20 cellular contexts compared by ENCODE assay signal in the genomic region with DNA sequence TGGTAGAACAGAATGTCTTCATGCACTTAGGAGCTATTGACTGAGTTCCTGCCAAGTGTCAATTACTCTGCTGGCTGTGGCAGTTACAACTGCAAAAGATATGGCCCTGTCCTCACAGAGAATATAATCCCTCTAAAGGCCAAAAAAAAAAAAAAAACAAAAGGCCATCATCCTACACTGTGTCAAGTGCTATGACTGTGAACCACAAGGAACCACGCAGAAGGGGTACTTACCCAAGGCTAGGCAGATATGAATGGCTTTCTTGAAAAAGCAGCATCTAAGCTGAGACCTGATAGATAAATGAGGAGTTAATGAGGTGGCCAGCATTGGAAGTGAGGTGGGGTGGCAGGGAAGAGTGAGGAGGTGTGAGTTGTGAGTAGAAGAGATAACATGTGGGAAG. TPM values are rescaled to one million over a fixed set of nuclear protein-coding genes. Genes with fewer than 3 reads are reported as not detected.
A peak's percentile ranks its signal among the peaks of the same experiment; 100 is the strongest.
DNase-seq lines count a peak whose midpoint lies in the region; ATAC-seq and TF ChIP-seq lines count a peak whose summit lies in the region.
"Had no signal": no experiment of that assay in that cellular context is flagged by ENCODE, and none has a peak within 500 bp of the region (broad histone marks: within the 10 kb centered on the region; RNA-seq: fewer than 3 reads in every experiment).

No MANE protein-coding gene starts in this region.

- H3K4me3 Mint-ChIP-seq in activated CD8-positive, alpha-beta T cell treated with anti-CD3 and anti-CD28 coated beads for 36 hours: no peak overlapping the region
- H3K4me3 Mint-ChIP-seq in activated CD8-positive, alpha-beta T cell treated with anti-CD3 and anti-CD28 coated beads, Interleukin-2, amount 10 ng/mL, durations not matched to agents 7 days and 5 days: no peak overlapping the region
- H3K4me3 Mint-ChIP-seq in activated T-helper 17 cell treated with anti-CD3 and anti-CD28 coated beads, Interleukin-2, amount 50 U/mL, for 72 hours: peak overlapping the region; percentile 21
- H3K4me3 Mint-ChIP-seq in stimulated activated effector memory CD8-positive, alpha-beta T cell treated with anti-CD3 and anti-CD28 coated beads, Interleukin-12 subunit alpha, Interleukin-12 subunit beta, amount 100 ng/mL, for 72 hours: no peak overlapping the region
- H3K4me3 Mint-ChIP-seq: CD8-positive, alpha-beta memory T cell had no signal

- peaks cover 16% of the 10 kb centered on the region for H3K27me3 Mint-ChIP-seq in activated CD8-positive, alpha-beta T cell treated with anti-CD3 and anti-CD28 coated beads for 36 hours
- H3K27me3 Mint-ChIP-seq in activated CD8-positive, alpha-beta T cell treated with anti-CD3 and anti-CD28 coated beads, Interleukin-2, amount 10 ng/mL, durations not matched to agents 7 days and 5 days (ENCODE audit: low read depth): peaks cover 9% of the 10 kb centered on the region
- peaks cover 17% of the 10 kb centered on the region for H3K27me3 Mint-ChIP-seq in activated T-helper 17 cell treated with anti-CD3 and anti-CD28 coated beads, Interleukin-2, amount 50 U/mL, for 72 hours

- H3K36me3 Mint-ChIP-seq in activated CD8-positive, alpha-beta T cell treated with anti-CD3 and anti-CD28 coated beads for 36 hours (ENCODE audit: low read depth): no peaks in the 10 kb centered on the region
- H3K36me3 Mint-ChIP-seq in activated CD8-positive, alpha-beta T cell treated with anti-CD3 and anti-CD28 coated beads, Interleukin-2, amount 10 ng/mL, durations not matched to agents 7 days and 5 days (ENCODE audit: low read depth): no peaks in the 10 kb centered on the region
- no peaks in the 10 kb centered on the region for H3K36me3 Mint-ChIP-seq in activated T-helper 17 cell treated with anti-CD3 and anti-CD28 coated beads, Interleukin-2, amount 50 U/mL, for 72 hours (ENCODE audit: low read depth)
- no peaks in the 10 kb centered on the region for H3K36me3 Mint-ChIP-seq in stimulated activated effector memory CD8-positive, alpha-beta T cell treated with anti-CD3 and anti-CD28 coated beads, Interleukin-12 subunit alpha, Interleukin-12 subunit beta, amount 100 ng/mL, for 72 hours

- H3K27me3 ChIP-seq in HL-60 (ENCODE audit: insufficient read depth, poor library complexity, severe bottlenecking): no peaks in the 10 kb centered on the region
- H3K27me3 ChIP-seq: BLaER1 had no signal

- H3K4me1 Mint-ChIP-seq in activated CD8-positive, alpha-beta T cell treated with anti-CD3 and anti-CD28 coated beads for 36 hours (ENCODE audit: low read depth): peaks cover 29% of the 10 kb centered on the region
- H3K4me1 Mint-ChIP-seq in activated CD8-positive, alpha-beta T cell treated with anti-CD3 and anti-CD28 coated beads, Interleukin-2, amount 10 ng/mL, durations not matched to agents 7 days and 5 days (ENCODE audit: low read depth): peaks cover 39% of the 10 kb centered on the region
- peaks cover 27% of the 10 kb centered on the region for H3K4me1 Mint-ChIP-seq in activated T-helper 17 cell treated with anti-CD3 and anti-CD28 coated beads, Interleukin-2, amount 50 U/mL, for 72 hours
- peaks cover 27% of the 10 kb centered on the region for H3K4me1 Mint-ChIP-seq in stimulated activated effector memory CD8-positive, alpha-beta T cell treated with anti-CD3 and anti-CD28 coated beads, Interleukin-12 subunit alpha, Interleukin-12 subunit beta, amount 100 ng/mL, for 72 hours

- peak; percentile 50 for ATAC-seq in activated CD8-positive, alpha-beta T cell treated with anti-CD3 and anti-CD28 coated beads for 36 hours
- no peak for ATAC-seq in activated CD8-positive, alpha-beta T cell treated with anti-CD3 and anti-CD28 coated beads, Interleukin-2, amount 10 ng/mL, durations not matched to agents 7 days and 5 days
- ATAC-seq in activated T-helper 17 cell treated with anti-CD3 and anti-CD28 coated beads, Interleukin-2, amount 50 U/mL, for 72 hours (replicated peaks): peak; percentile 64
- peak; percentile 92 for ATAC-seq in stimulated activated effector memory CD8-positive, alpha-beta T cell treated with anti-CD3 and anti-CD28 coated beads, Interleukin-12 subunit alpha, Interleukin-12 subunit beta, amount 100 ng/mL, for 72 hours
- ATAC-seq: A549, HepG2 had no signal

- DNase-seq in activated CD8-positive, alpha-beta T cell treated with anti-CD3 and anti-CD28 coated beads for 36 hours: peak; percentile 41
- DNase-seq in activated CD8-positive, alpha-beta T cell treated with anti-CD3 and anti-CD28 coated beads, Interleukin-2, amount 10 ng/mL, durations not matched to agents 7 days and 5 days: no peak
- DNase-seq in HL-60 (ENCODE audit: low read depth in 1 of 2, low spot score in 1 of 2) (no peak), DMS53 treated with DMSO at 0.1 percent for 48 hours (lab: John Stamatoyannopoulos, UW; ENCODE audit: unreplicated experiment) (no peak), RPMI8226 (no peak)
- DNase-seq in stimulated activated effector memory CD8-positive, alpha-beta T cell treated with anti-CD3 and anti-CD28 coated beads, Interleukin-12 subunit alpha, Interleukin-12 subunit beta, amount 100 ng/mL, for 72 hours (ENCODE audit: low spot score in 2 of 2): no peak
- DNase-seq: CD8-positive, alpha-beta memory T cell; DMS79; KG1; NCI-H1417; NCI-H187; NCI-H2227 treated with DMSO at 0.1 percent for 48 hours; NCI-H510A treated with DMSO at 0.1 percent for 48 hours; NCI-H774; Right ventricle myocardium superior had no signal

- no peak overlapping the region for H3K4me3 ChIP-seq in HL-60 (replicated peaks; ENCODE audit: insufficient read depth, low read length)
- H3K4me3 ChIP-seq: A549, BLaER1 had no signal

- no peak for TF ChIP-seq CTCF in activated CD8-positive, alpha-beta T cell treated with anti-CD3 and anti-CD28 coated beads for 36 hours (IDR thresholded peaks at IDR 0.05)
- TF ChIP-seq CTCF in HL-60 (IDR thresholded peaks at IDR 0.05; ENCODE audit: insufficient read depth, low read length): no peak

- POLR2A ChIA-PET in activated CD8-positive, alpha-beta T cell treated with anti-CD3 and anti-CD28 coated beads for 36 hours (lab: Charles Lee): no interaction called here
- POLR2A ChIA-PET in activated CD8-positive, alpha-beta T cell treated with anti-CD3 and anti-CD28 coated beads, Interleukin-2, amount 10 ng/mL, durations not matched to agents 7 days and 5 days (lab: Charles Lee): interaction anchor here (0.5 to 1.8 kb wide), 2 partner anchors 29 to 688 kb away, joined by 3 to 5 read pairs; no protein-coding TSS in a partner anchor

- intact Hi-C loops in activated CD8-positive, alpha-beta T cell treated with anti-CD3 and anti-CD28 coated beads for 36 hours (cut with micrococcal nuclease): no loop called here

- CTCF ChIA-PET in activated CD8-positive, alpha-beta T cell treated with anti-CD3 and anti-CD28 coated beads for 36 hours (lab: Charles Lee): no interaction called here
- CTCF ChIA-PET in activated CD8-positive, alpha-beta T cell treated with anti-CD3 and anti-CD28 coated beads, Interleukin-2, amount 10 ng/mL, durations not matched to agents 7 days and 5 days (lab: Charles Lee): interaction anchor here (1.2 kb wide), 1 partner anchor 46 kb away, joined by 5 read pairs; no protein-coding TSS in a partner anchor

- H3K9me3 Mint-ChIP-seq in activated CD8-positive, alpha-beta T cell treated with anti-CD3 and anti-CD28 coated beads for 36 hours: no peaks in the 10 kb centered on the region
- H3K9me3 Mint-ChIP-seq in activated CD8-positive, alpha-beta T cell treated with anti-CD3 and anti-CD28 coated beads, Interleukin-2, amount 10 ng/mL, durations not matched to agents 7 days and 5 days (ENCODE audit: insufficient read depth): no peaks in the 10 kb centered on the region
- no peaks in the 10 kb centered on the region for H3K9me3 Mint-ChIP-seq in activated T-helper 17 cell treated with anti-CD3 and anti-CD28 coated beads, Interleukin-2, amount 50 U/mL, for 72 hours
- no peaks in the 10 kb centered on the region for H3K9me3 Mint-ChIP-seq in stimulated activated effector memory CD8-positive, alpha-beta T cell treated with anti-CD3 and anti-CD28 coated beads, Interleukin-12 subunit alpha, Interleukin-12 subunit beta, amount 100 ng/mL, for 72 hours
- H3K9me3 Mint-ChIP-seq: CD8-positive, alpha-beta memory T cell had no signal

- H3K27ac ChIP-seq in HL-60 (replicated peaks): peak overlapping the region; percentile 66
- H3K27ac ChIP-seq: A549, BLaER1 had no signal

- no peak overlapping the region for H3K27ac Mint-ChIP-seq in activated CD8-positive, alpha-beta T cell treated with anti-CD3 and anti-CD28 coated beads for 36 hours
- H3K27ac Mint-ChIP-seq in activated CD8-positive, alpha-beta T cell treated with anti-CD3 and anti-CD28 coated beads, Interleukin-2, amount 10 ng/mL, durations not matched to agents 7 days and 5 days: no peak overlapping the region
- peak overlapping the region; percentile 21 for H3K27ac Mint-ChIP-seq in activated T-helper 17 cell treated with anti-CD3 and anti-CD28 coated beads, Interleukin-2, amount 50 U/mL, for 72 hours
- H3K27ac Mint-ChIP-seq in stimulated activated effector memory CD8-positive, alpha-beta T cell treated with anti-CD3 and anti-CD28 coated beads, Interleukin-12 subunit alpha, Interleukin-12 subunit beta, amount 100 ng/mL, for 72 hours: peak overlapping the region; percentile 27
- H3K27ac Mint-ChIP-seq: CD8-positive, alpha-beta memory T cell had no signal

RNA-seq across cellular contexts. Expression of a gene that starts 16.3 kb away (rescaled TPM):
- total RNA-seq in activated CD8-positive, alpha-beta T cell treated with anti-CD3 and anti-CD28 coated beads for 36 hours: not detected
- total RNA-seq in activated CD8-positive, alpha-beta T cell treated with anti-CD3 and anti-CD28 coated beads, Interleukin-2, amount 10 ng/mL, durations not matched to agents 7 days and 5 days: not detected
- 100 to 1,000 TPM in 1 of 2 donors, 10 to 100 TPM in 1; 52.3 to 253 TPM for total RNA-seq in activated T-helper 17 cell treated with anti-CD3 and anti-CD28 coated beads, Interleukin-2, amount 50 U/mL, for 72 hours
- total RNA-seq: HepG2, OCI-LY7, Right ventricle myocardium superior had no signal

RNA-seq across cellular contexts. Expression of a gene that starts 44.1 kb away (rescaled TPM):
- total RNA-seq in activated CD8-positive, alpha-beta T cell treated with anti-CD3 and anti-CD28 coated beads for 36 hours: not detected
- total RNA-seq in activated CD8-positive, alpha-beta T cell treated with anti-CD3 and anti-CD28 coated beads, Interleukin-2, amount 10 ng/mL, durations not matched to agents 7 days and 5 days: under 1 TPM in 1 of 2 experiments, not detected in 1; 0.23 TPM
- total RNA-seq in activated T-helper 17 cell treated with anti-CD3 and anti-CD28 coated beads, Interleukin-2, amount 50 U/mL, for 72 hours: 10 to 100 TPM in 1 of 2 donors, 1 to 10 TPM in 1; 8.0 to 66.8 TPM
- total RNA-seq: HepG2, OCI-LY7, Right ventricle myocardium superior had no signal

Comparison
In these comparisons a context has a peak if more than half of its experiments do, and no peak if none do; other contexts are left out.
1. H3K27ac Mint-ChIP-seq: peak in activated T-helper 17 cell treated with anti-CD3 and anti-CD28 coated beads, Interleukin-2, amount 50 U/mL, for 72 hours (single experiment) and stimulated activated effector memory CD8-positive, alpha-beta T cell treated with anti-CD3 and anti-CD28 coated beads, Interleukin-12 subunit alpha, Interleukin-12 subunit beta, amount 100 ng/mL, for 72 hours (single experiment); none in activated CD8-positive, alpha-beta T cell treated with anti-CD3 and anti-CD28 coated beads for 36 hours (single experiment) and activated CD8-positive, alpha-beta T cell treated with anti-CD3 and anti-CD28 coated beads, Interleukin-2, amount 10 ng/mL, durations not matched to agents 7 days and 5 days (single experiment).
2. RNA of a gene that starts 16.3 kb away (total RNA-seq): 52.3 to 253 TPM in activated T-helper 17 cell treated with anti-CD3 and anti-CD28 coated beads, Interleukin-2, amount 50 U/mL, for 72 hours; not detected in activated CD8-positive, alpha-beta T cell treated with anti-CD3 and anti-CD28 coated beads for 36 hours and not detected in activated CD8-positive, alpha-beta T cell treated with anti-CD3 and anti-CD28 coated beads, Interleukin-2, amount 10 ng/mL, durations not matched to agents 7 days and 5 days; every median in the first group is over 10 times any median in the second.
3. RNA of a gene that starts 44.1 kb away (total RNA-seq): 8.0 to 66.8 TPM in activated T-helper 17 cell treated with anti-CD3 and anti-CD28 coated beads, Interleukin-2, amount 50 U/mL, for 72 hours; 0.23 TPM in activated CD8-positive, alpha-beta T cell treated with anti-CD3 and anti-CD28 coated beads, Interleukin-2, amount 10 ng/mL, durations not matched to agents 7 days and 5 days and not detected in activated CD8-positive, alpha-beta T cell treated with anti-CD3 and anti-CD28 coated beads for 36 hours; every median in the first group is over 4 times any median in the second.